In genomic region chr12:114673169-114673833, GRCh38 we compare ENCODE assay signal across 12 cellular contexts. TPM values are rescaled to one million over a fixed set of nuclear protein-coding genes. Genes with fewer than 3 reads are reported as not detected.
DNase-seq lines count a peak whose midpoint lies in the region; ATAC-seq and TF ChIP-seq lines count a peak whose summit lies in the region.
"Had no signal": no experiment of that assay in that cellular context is flagged by ENCODE, and none has a peak within 500 bp of the region (broad histone marks: within the 10 kb centered on the region; RNA-seq: fewer than 3 reads in every experiment).

No MANE protein-coding gene starts in this region.

- H3K27ac ChIP-seq in left ventricle myocardium inferior (replicated peaks) = peak overlapping the region; percentile 74

- peaks cover 67% of the 10 kb centered on the region for H3K4me1 ChIP-seq in left ventricle myocardium inferior

- peaks cover 63% of the 10 kb centered on the region for H3K36me3 ChIP-seq in left ventricle myocardium inferior

- TF ChIP-seq CTCF in left ventricle myocardium inferior (IDR thresholded peaks at IDR 0.05; ENCODE audit: borderline replicate concordance) = no peak

- intact Hi-C loops in left ventricle myocardium inferior (cut with micrococcal nuclease) (no loop called here), sciatic nerve (cut with DNase I) (no loop called here)

- peak; percentile 96 for DNase-seq in EH (ENCODE audit: low read depth)
- DNase-seq in amniotic epithelial cell (ENCODE audit: low read depth) = peak; percentile 73
- no peak for DNase-seq in left ventricle myocardium inferior
- no peak for DNase-seq in sciatic nerve (ENCODE audit: low spot score)
- no peak for DNase-seq in kidney tubule cell (ENCODE audit: low spot score)
- DNase-seq in activated CD4-positive, alpha-beta T cell treated with anti-CD3 and anti-CD28 coated beads for 4 hours = no peak
- no peak for DNase-seq in NK-92 (lab: John Stamatoyannopoulos, UW; ENCODE audit: unreplicated experiment)
- DNase-seq: activated CD4-positive, alpha-beta T cell treated with anti-CD3 and anti-CD28 coated beads, Interleukin-2, amount 50 U/mL, for 1 hour; foreskin melanocyte; NCI-H1930; stimulated activated CD4-positive, alpha-beta T cell treated with anti-CD3 and anti-CD28 coated beads, Interleukin-2, amount 100 ng/mL, for 48 hours had no signal

- peak overlapping the region; percentile 51 for H3K4me3 ChIP-seq in left ventricle myocardium inferior

- peaks cover 28% of the 10 kb centered on the region for H3K27me3 ChIP-seq in left ventricle myocardium inferior (ENCODE audit: low read depth)

- peak; percentile 75 for ATAC-seq in sciatic nerve
- no peak for ATAC-seq in HG03045 (IDR thresholded peaks at IDR 0.05; ENCODE audit: unreplicated experiment)

- no peaks in the 10 kb centered on the region for H3K9me3 ChIP-seq in left ventricle myocardium inferior (replicated peaks)

RNA-seq across cellular contexts. Expression of gene TBX3, which starts 10.7 kb away (rescaled TPM):
- total RNA-seq in left ventricle myocardium inferior = 27.2 TPM
- total RNA-seq in sciatic nerve = 26.3 TPM

Comparison
In these comparisons a context has a peak if more than half of its experiments do, and no peak if none do; other contexts are left out.
1. DNase-seq: peak in EH (single experiment) and amniotic epithelial cell (single experiment); none in left ventricle myocardium inferior (single experiment), sciatic nerve (single experiment), kidney tubule cell (single experiment), activated CD4-positive, alpha-beta T cell treated with anti-CD3 and anti-CD28 coated beads for 4 hours (0 of 2) and NK-92 (single experiment).